Comparison of ENCODE assay signal across 15 cellular contexts in the genomic region with DNA sequence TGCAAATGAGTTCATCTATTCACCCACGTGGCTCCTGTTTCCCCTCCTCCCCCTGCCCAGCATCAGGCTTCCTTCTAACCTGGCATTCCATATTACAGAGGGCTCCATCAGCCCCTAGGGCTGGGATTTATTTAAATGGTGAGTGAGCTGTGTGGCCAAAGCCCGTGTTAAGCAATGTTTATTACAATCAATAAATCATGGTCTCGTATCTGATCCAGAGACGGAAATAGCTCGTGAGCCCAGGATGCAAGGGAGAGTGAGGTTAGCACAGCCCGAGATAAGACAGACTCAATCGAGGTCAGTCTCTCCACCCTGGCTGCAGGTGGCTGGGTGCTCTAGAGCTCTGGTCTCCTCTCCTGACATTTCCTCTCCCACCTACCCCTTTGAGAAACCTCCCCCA. TPM values are rescaled to one million over a fixed set of nuclear protein-coding genes. Genes with fewer than 3 reads are reported as not detected.
DNase-seq lines count a peak whose midpoint lies in the region; ATAC-seq and TF ChIP-seq lines count a peak whose summit lies in the region.
"Had no signal": no experiment of that assay in that cellular context is flagged by ENCODE, and none has a peak within 500 bp of the region (broad histone marks: within the 10 kb centered on the region; RNA-seq: fewer than 3 reads in every experiment).

No MANE protein-coding gene starts in this region.

- TF ChIP-seq POLR2A in body of pancreas (IDR thresholded peaks at IDR 0.05), result no peak

- no peaks in the 10 kb centered on the region for H3K36me3 Mint-ChIP-seq in WTC11
- H3K36me3 Mint-ChIP-seq in stimulated activated memory B cell treated with anti-CD40 and anti-IgM and Interleukin-4, amounts not matched to agents 10 μg/mL and 1 μg/mL and 100 μg/mL, for 72 hours, result no peaks in the 10 kb centered on the region
- H3K36me3 Mint-ChIP-seq: CD14-positive monocyte had no signal

- H3K27ac Mint-ChIP-seq in WTC11, result no peak overlapping the region
- no peak overlapping the region for H3K27ac Mint-ChIP-seq in stimulated activated memory B cell treated with anti-CD40 and anti-IgM and Interleukin-4, amounts not matched to agents 10 μg/mL and 1 μg/mL and 100 μg/mL, for 72 hours
- H3K27ac Mint-ChIP-seq: CD14-positive monocyte; CD8-positive, alpha-beta T cell; HFFc6 had no signal

- POLR2A ChIA-PET in WTC11 (lab: Charles Lee), result no interaction called here

- no peak overlapping the region for H3K27ac ChIP-seq in body of pancreas
- H3K27ac ChIP-seq: 22Rv1 had no signal

- WGBS in body of pancreas, 2 donors, result 8 to 12% methylated on average over 7 of the region's 7 CpGs

- H3K4me3 Mint-ChIP-seq in WTC11, result no peak overlapping the region
- H3K4me3 Mint-ChIP-seq in stimulated activated memory B cell treated with anti-CD40 and anti-IgM and Interleukin-4, amounts not matched to agents 10 μg/mL and 1 μg/mL and 100 μg/mL, for 72 hours, result no peak overlapping the region
- H3K4me3 Mint-ChIP-seq: CD14-positive monocyte; CD8-positive, alpha-beta T cell; HFFc6 had no signal

- H3K27me3 Mint-ChIP-seq in WTC11 (ENCODE audit: low read depth), result peaks cover 58% of the 10 kb centered on the region
- peaks cover 28% of the 10 kb centered on the region for H3K27me3 Mint-ChIP-seq in stimulated activated memory B cell treated with anti-CD40 and anti-IgM and Interleukin-4, amounts not matched to agents 10 μg/mL and 1 μg/mL and 100 μg/mL, for 72 hours

- CTCF ChIA-PET in WTC11 (lab: Charles Lee), result interaction anchor here (0.9 to 1.1 kb wide), 2 partner anchors 23 to 45 kb away, joined by 3 read pairs; no protein-coding TSS in a partner anchor

- intact Hi-C loops in body of pancreas (cut with DNase I), result no loop called here

- peak; percentile 67 for ATAC-seq in body of pancreas
- ATAC-seq in WTC11, result no peak
- no peak for ATAC-seq in stimulated activated memory B cell treated with anti-CD40 and anti-IgM and Interleukin-4, amounts not matched to agents 10 μg/mL and 1 μg/mL and 100 μg/mL, for 72 hours
- ATAC-seq: CD8-positive, alpha-beta T cell had no signal

- DNase-seq in DMS153 (lab: John Stamatoyannopoulos, UW) (peak; percentile 26), DMS153 treated with DMSO at 0.1 percent for 48 hours (lab: John Stamatoyannopoulos, UW; ENCODE audit: unreplicated experiment) (no peak), body of pancreas (peak; percentile 13 to 31 (median 28)), mucosa of gallbladder (ENCODE audit: low spot score) (peak; percentile 43), ureter (ENCODE audit: low spot score) (peak; percentile 56), WTC11 (ENCODE audit: low spot score) (no peak), DMS 273 treated with DMSO at 0.1 percent for 48 hours (lab: John Stamatoyannopoulos, UW) (no peak)
- DNase-seq: CD8-positive, alpha-beta T cell; COR-L47; HFFc6 had no signal

- H3K4me3 ChIP-seq in body of pancreas, result no peak overlapping the region
- H3K4me3 ChIP-seq: HAP-1 had no signal

- TF ChIP-seq CTCF in body of pancreas (IDR thresholded peaks at IDR 0.05), result no peak
- TF ChIP-seq CTCF in WTC11 (IDR thresholded peaks at IDR 0.05), result no peak

- H3K9me3 Mint-ChIP-seq in WTC11, result no peaks in the 10 kb centered on the region
- peaks cover 11% of the 10 kb centered on the region for H3K9me3 Mint-ChIP-seq in stimulated activated memory B cell treated with anti-CD40 and anti-IgM and Interleukin-4, amounts not matched to agents 10 μg/mL and 1 μg/mL and 100 μg/mL, for 72 hours

- H3K4me1 ChIP-seq in body of pancreas, result peaks cover 11% of the 10 kb centered on the region
- H3K4me1 ChIP-seq: HAP-1 had no signal

- no peaks in the 10 kb centered on the region for H3K9me3 ChIP-seq in body of pancreas
- H3K9me3 ChIP-seq: HAP-1 had no signal

- no peaks in the 10 kb centered on the region for H3K36me3 ChIP-seq in body of pancreas (replicated peaks in 1 of 2; ENCODE audit: insufficient read depth in 1 of 2, low read depth in 2 of 2)
- H3K36me3 ChIP-seq: HAP-1 had no signal

- H3K4me1 Mint-ChIP-seq in WTC11, result no peaks in the 10 kb centered on the region
- H3K4me1 Mint-ChIP-seq in stimulated activated memory B cell treated with anti-CD40 and anti-IgM and Interleukin-4, amounts not matched to agents 10 μg/mL and 1 μg/mL and 100 μg/mL, for 72 hours, result no peaks in the 10 kb centered on the region

- H3K27me3 ChIP-seq in body of pancreas, result no peaks in the 10 kb centered on the region

TF ChIP-seq in WTC11, 78 proteins besides CTCF, POLR2A, EP300 and RAD21 (continues in another document):
- TF ChIP-seq GABPB1 (CRISPR knock-in tag; IDR thresholded peaks at IDR 0.05) (no peak), ELF4 (CRISPR knock-in tag; IDR thresholded peaks at IDR 0.05; ENCODE audit: low read depth) (no peak), JUN (CRISPR knock-in tag; IDR thresholded peaks at IDR 0.05) (no peak), CREM (CRISPR knock-in tag; IDR thresholded peaks at IDR 0.05) (no peak), JAZF1 (CRISPR knock-in tag; IDR thresholded peaks at IDR 0.05) (no peak), CBFB (CRISPR knock-in tag; IDR thresholded peaks at IDR 0.05; ENCODE audit: low read depth) (no peak)
- TF ChIP-seq, protein P1, sequence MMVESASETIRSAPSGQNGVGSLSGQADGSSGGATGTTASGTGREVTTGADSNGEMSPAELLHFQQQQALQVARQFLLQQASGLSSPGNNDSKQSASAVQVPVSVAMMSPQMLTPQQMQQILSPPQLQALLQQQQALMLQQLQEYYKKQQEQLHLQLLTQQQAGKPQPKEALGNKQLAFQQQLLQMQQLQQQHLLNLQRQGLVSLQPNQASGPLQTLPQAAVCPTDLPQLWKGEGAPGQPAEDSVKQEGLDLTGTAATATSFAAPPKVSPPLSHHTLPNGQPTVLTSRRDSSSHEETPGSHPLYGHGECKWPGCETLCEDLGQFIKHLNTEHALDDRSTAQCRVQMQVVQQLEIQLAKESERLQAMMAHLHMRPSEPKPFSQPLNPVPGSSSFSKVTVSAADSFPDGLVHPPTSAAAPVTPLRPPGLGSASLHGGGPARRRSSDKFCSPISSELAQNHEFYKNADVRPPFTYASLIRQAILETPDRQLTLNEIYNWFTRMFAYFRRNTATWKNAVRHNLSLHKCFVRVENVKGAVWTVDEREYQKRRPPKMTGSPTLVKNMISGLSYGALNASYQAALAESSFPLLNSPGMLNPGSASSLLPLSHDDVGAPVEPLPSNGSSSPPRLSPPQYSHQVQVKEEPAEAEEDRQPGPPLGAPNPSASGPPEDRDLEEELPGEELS (CRISPR knock-in tag; IDR thresholded peaks at IDR 0.05), result no peak
- TF ChIP-seq, protein P2, sequence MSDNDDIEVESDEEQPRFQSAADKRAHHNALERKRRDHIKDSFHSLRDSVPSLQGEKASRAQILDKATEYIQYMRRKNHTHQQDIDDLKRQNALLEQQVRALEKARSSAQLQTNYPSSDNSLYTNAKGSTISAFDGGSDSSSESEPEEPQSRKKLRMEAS (CRISPR knock-in tag; IDR thresholded peaks at IDR 0.05), result no peak
- TF ChIP-seq, protein P3, sequence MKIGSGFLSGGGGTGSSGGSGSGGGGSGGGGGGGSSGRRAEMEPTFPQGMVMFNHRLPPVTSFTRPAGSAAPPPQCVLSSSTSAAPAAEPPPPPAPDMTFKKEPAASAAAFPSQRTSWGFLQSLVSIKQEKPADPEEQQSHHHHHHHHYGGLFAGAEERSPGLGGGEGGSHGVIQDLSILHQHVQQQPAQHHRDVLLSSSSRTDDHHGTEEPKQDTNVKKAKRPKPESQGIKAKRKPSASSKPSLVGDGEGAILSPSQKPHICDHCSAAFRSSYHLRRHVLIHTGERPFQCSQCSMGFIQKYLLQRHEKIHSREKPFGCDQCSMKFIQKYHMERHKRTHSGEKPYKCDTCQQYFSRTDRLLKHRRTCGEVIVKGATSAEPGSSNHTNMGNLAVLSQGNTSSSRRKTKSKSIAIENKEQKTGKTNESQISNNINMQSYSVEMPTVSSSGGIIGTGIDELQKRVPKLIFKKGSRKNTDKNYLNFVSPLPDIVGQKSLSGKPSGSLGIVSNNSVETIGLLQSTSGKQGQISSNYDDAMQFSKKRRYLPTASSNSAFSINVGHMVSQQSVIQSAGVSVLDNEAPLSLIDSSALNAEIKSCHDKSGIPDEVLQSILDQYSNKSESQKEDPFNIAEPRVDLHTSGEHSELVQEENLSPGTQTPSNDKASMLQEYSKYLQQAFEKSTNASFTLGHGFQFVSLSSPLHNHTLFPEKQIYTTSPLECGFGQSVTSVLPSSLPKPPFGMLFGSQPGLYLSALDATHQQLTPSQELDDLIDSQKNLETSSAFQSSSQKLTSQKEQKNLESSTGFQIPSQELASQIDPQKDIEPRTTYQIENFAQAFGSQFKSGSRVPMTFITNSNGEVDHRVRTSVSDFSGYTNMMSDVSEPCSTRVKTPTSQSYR (CRISPR knock-in tag; IDR thresholded peaks at IDR 0.05), result no peak
- TF ChIP-seq, protein P4, sequence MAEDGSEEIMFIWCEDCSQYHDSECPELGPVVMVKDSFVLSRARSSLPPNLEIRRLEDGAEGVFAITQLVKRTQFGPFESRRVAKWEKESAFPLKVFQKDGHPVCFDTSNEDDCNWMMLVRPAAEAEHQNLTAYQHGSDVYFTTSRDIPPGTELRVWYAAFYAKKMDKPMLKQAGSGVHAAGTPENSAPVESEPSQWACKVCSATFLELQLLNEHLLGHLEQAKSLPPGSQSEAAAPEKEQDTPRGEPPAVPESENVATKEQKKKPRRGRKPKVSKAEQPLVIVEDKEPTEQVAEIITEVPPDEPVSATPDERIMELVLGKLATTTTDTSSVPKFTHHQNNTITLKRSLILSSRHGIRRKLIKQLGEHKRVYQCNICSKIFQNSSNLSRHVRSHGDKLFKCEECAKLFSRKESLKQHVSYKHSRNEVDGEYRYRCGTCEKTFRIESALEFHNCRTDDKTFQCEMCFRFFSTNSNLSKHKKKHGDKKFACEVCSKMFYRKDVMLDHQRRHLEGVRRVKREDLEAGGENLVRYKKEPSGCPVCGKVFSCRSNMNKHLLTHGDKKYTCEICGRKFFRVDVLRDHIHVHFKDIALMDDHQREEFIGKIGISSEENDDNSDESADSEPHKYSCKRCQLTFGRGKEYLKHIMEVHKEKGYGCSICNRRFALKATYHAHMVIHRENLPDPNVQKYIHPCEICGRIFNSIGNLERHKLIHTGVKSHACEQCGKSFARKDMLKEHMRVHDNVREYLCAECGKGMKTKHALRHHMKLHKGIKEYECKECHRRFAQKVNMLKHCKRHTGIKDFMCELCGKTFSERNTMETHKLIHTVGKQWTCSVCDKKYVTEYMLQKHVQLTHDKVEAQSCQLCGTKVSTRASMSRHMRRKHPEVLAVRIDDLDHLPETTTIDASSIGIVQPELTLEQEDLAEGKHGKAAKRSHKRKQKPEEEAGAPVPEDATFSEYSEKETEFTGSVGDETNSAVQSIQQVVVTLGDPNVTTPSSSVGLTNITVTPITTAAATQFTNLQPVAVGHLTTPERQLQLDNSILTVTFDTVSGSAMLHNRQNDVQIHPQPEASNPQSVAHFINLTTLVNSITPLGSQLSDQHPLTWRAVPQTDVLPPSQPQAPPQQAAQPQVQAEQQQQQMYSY (CRISPR knock-in tag; IDR thresholded peaks at IDR 0.05), result no peak
- TF ChIP-seq, protein P5, sequence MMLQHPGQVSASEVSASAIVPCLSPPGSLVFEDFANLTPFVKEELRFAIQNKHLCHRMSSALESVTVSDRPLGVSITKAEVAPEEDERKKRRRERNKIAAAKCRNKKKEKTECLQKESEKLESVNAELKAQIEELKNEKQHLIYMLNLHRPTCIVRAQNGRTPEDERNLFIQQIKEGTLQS (CRISPR knock-in tag; conservative IDR thresholded peaks at IDR 0.05), result no peak

RNA-seq across cellular contexts. Expression of a gene that starts 43.0 kb away (rescaled TPM):
- total RNA-seq in body of pancreas (1 to 10 TPM in 1 of 2 donors, under 1 TPM in 1; 0.33 to 2.1 TPM), mucosa of gallbladder (7.0 TPM), ureter (6.6 TPM), WTC11 (2021) (28.0 to 30.5 TPM (median 28.5 TPM) in 3 replicates)
- total RNA-seq: CD8-positive, alpha-beta T cell; Daoy; HFFc6 had no signal

Comparison
In these comparisons a context has a peak if more than half of its experiments do, and no peak if none do; other contexts are left out.
1. DNase-seq: peak in DMS153 (single experiment), body of pancreas (4 of 4), mucosa of gallbladder (single experiment) and ureter (single experiment); none in DMS153 treated with DMSO at 0.1 percent for 48 hours (single experiment), WTC11 (single experiment) and DMS 273 treated with DMSO at 0.1 percent for 48 hours (single experiment).